ENCODE assay signal across 15 cellular contexts in genomic region chr5:144198386-144198785, GRCh38. TPM values are rescaled to one million over a fixed set of nuclear protein-coding genes. Genes with fewer than 3 reads are reported as not detected.
DNase-seq lines count a peak whose midpoint lies in the region; ATAC-seq and TF ChIP-seq lines count a peak whose summit lies in the region.
"Had no signal": no experiment of that assay in that cellular context is flagged by ENCODE, and none has a peak within 500 bp of the region (broad histone marks: within the 10 kb centered on the region; RNA-seq: fewer than 3 reads in every experiment).

No MANE protein-coding gene starts in this region.

- H3K9me3 Mint-ChIP-seq in activated CD4-positive, alpha-beta T cell treated with anti-CD3 and anti-CD28 coated beads, Interleukin-2, amount 10 ng/mL, durations not matched to agents 7 days and 5 days, result no peaks in the 10 kb centered on the region
- H3K9me3 Mint-ChIP-seq: activated CD4-positive, alpha-beta memory T cell treated with anti-CD3 and anti-CD28 coated beads, Interleukin-2, amount 10 ng/mL, durations not matched to agents 7 days and 5 days had no signal

- DNase-seq in DMS153 (lab: John Stamatoyannopoulos, UW) (peak; percentile 72), DMS153 treated with DMSO at 0.1 percent for 48 hours (lab: John Stamatoyannopoulos, UW; ENCODE audit: unreplicated experiment) (no peak), SJSA1 (ENCODE audit: low read depth in 1 of 2, low spot score in 2 of 2) (peak in 1 of 2 experiments; percentile 71), fibroblast of mammary gland (ENCODE audit: low read depth) (peak; percentile 50), substantia nigra (lab: John Stamatoyannopoulos, UW) (no peak), NCI-H345 treated with DMSO at 0.1 percent for 48 hours (lab: John Stamatoyannopoulos, UW; ENCODE audit: unreplicated experiment) (no peak)
- DNase-seq in activated CD4-positive, alpha-beta T cell treated with anti-CD3 and anti-CD28 coated beads, Interleukin-2, amount 10 ng/mL, durations not matched to agents 7 days and 5 days, result no peak
- DNase-seq: activated CD4-positive, alpha-beta memory T cell treated with anti-CD3 and anti-CD28 coated beads, Interleukin-2, amount 10 ng/mL, durations not matched to agents 7 days and 5 days; amniotic stem cell; erythroblast; left ventricle myocardium inferior; MM.1S had no signal

- peaks cover 27% of the 10 kb centered on the region for H3K4me1 ChIP-seq in SJSA1 (replicated peaks)

- no peak for ATAC-seq in GM19351 (IDR thresholded peaks at IDR 0.05; ENCODE audit: unreplicated experiment)

- H3K36me3 Mint-ChIP-seq in activated CD4-positive, alpha-beta T cell treated with anti-CD3 and anti-CD28 coated beads, Interleukin-2, amount 10 ng/mL, durations not matched to agents 7 days and 5 days (ENCODE audit: low read depth), result no peaks in the 10 kb centered on the region

- H3K36me3 ChIP-seq in SJSA1, result no peaks in the 10 kb centered on the region
- H3K36me3 ChIP-seq: left ventricle myocardium inferior had no signal

- H3K27me3 ChIP-seq in SJSA1 (replicated peaks), result no peaks in the 10 kb centered on the region

- H3K27ac ChIP-seq in SJSA1, result peak overlapping the region; percentile 38
- H3K27ac ChIP-seq in substantia nigra (ENCODE audit: low read depth, low read length, poor library complexity, severe bottlenecking), result no peak overlapping the region
- H3K27ac ChIP-seq: 22Rv1, left ventricle myocardium inferior had no signal

- no peaks in the 10 kb centered on the region for H3K4me1 Mint-ChIP-seq in activated CD4-positive, alpha-beta T cell treated with anti-CD3 and anti-CD28 coated beads, Interleukin-2, amount 10 ng/mL, durations not matched to agents 7 days and 5 days

- POLR2A ChIA-PET in activated CD4-positive, alpha-beta T cell treated with anti-CD3 and anti-CD28 coated beads, Interleukin-2, amount 10 ng/mL, durations not matched to agents 7 days and 5 days (lab: Charles Lee), result no interaction called here

- H3K27me3 Mint-ChIP-seq in activated CD4-positive, alpha-beta T cell treated with anti-CD3 and anti-CD28 coated beads, Interleukin-2, amount 10 ng/mL, durations not matched to agents 7 days and 5 days, result peaks cover 3% of the 10 kb centered on the region

- CTCF ChIA-PET in activated CD4-positive, alpha-beta T cell treated with anti-CD3 and anti-CD28 coated beads, Interleukin-2, amount 10 ng/mL, durations not matched to agents 7 days and 5 days (lab: Charles Lee), result no interaction called here

- no peaks in the 10 kb centered on the region for H3K9me3 ChIP-seq in SJSA1 (replicated peaks)
- H3K9me3 ChIP-seq: left ventricle myocardium inferior had no signal

- no peak overlapping the region for H3K27ac Mint-ChIP-seq in activated CD4-positive, alpha-beta T cell treated with anti-CD3 and anti-CD28 coated beads, Interleukin-2, amount 10 ng/mL, durations not matched to agents 7 days and 5 days
- H3K27ac Mint-ChIP-seq: activated CD4-positive, alpha-beta memory T cell treated with anti-CD3 and anti-CD28 coated beads, Interleukin-2, amount 10 ng/mL, durations not matched to agents 7 days and 5 days; progenitor cell of endocrine pancreas had no signal

- H3K4me3 ChIP-seq in SJSA1, result no peak overlapping the region
- no peak overlapping the region for H3K4me3 ChIP-seq in fibroblast of mammary gland (ENCODE audit: control insufficient read depth, low read depth, low read length)
- H3K4me3 ChIP-seq: left ventricle myocardium inferior had no signal

- TF ChIP-seq CTCF in fibroblast of mammary gland (conservative IDR thresholded peaks at IDR 0.05; ENCODE audit: control insufficient read depth, insufficient read depth, low read depth, low read length), result no peak

- no peak overlapping the region for H3K4me3 Mint-ChIP-seq in activated CD4-positive, alpha-beta T cell treated with anti-CD3 and anti-CD28 coated beads, Interleukin-2, amount 10 ng/mL, durations not matched to agents 7 days and 5 days
- H3K4me3 Mint-ChIP-seq: activated CD4-positive, alpha-beta memory T cell treated with anti-CD3 and anti-CD28 coated beads, Interleukin-2, amount 10 ng/mL, durations not matched to agents 7 days and 5 days had no signal

RNA-seq across cellular contexts. Expression of gene KCTD16, which starts 27.7 kb away (rescaled TPM):
- total RNA-seq in SJSA1 (2014; rRNA removed; shearing (Covaris generic)), result under 0.01 and 0.08 TPM in 2 replicates
- total RNA-seq in activated CD4-positive, alpha-beta T cell treated with anti-CD3 and anti-CD28 coated beads, Interleukin-2, amount 10 ng/mL, durations not matched to agents 7 days and 5 days, result under 1 TPM; 0.08 to 0.15 TPM
- total RNA-seq: activated CD4-positive, alpha-beta memory T cell treated with anti-CD3 and anti-CD28 coated beads, Interleukin-2, amount 10 ng/mL, durations not matched to agents 7 days and 5 days had no signal

RNA-seq across cellular contexts. Expression of gene YIPF5, which starts 27.9 kb away (rescaled TPM):
- total RNA-seq in SJSA1 (2014; rRNA removed; shearing (Covaris generic)), result 117 and 121 TPM in 2 replicates
- 10 to 100 TPM; 44.6 to 46.2 TPM for total RNA-seq in activated CD4-positive, alpha-beta T cell treated with anti-CD3 and anti-CD28 coated beads, Interleukin-2, amount 10 ng/mL, durations not matched to agents 7 days and 5 days

Comparison
In these comparisons a context has a peak if more than half of its experiments do, and no peak if none do; other contexts are left out.
1. DNase-seq: peak in DMS153 (single experiment) and fibroblast of mammary gland (single experiment); none in DMS153 treated with DMSO at 0.1 percent for 48 hours (single experiment), substantia nigra (0 of 49), NCI-H345 treated with DMSO at 0.1 percent for 48 hours (single experiment) and activated CD4-positive, alpha-beta T cell treated with anti-CD3 and anti-CD28 coated beads, Interleukin-2, amount 10 ng/mL, durations not matched to agents 7 days and 5 days (single experiment).